Comparison of ENCODE assay signal across 8 cellular contexts in genomic region chr19:29811125-29812079, GRCh38. TPM values are rescaled to one million over a fixed set of nuclear protein-coding genes. Genes with fewer than 3 reads are reported as not detected.
DNase-seq lines count a peak whose midpoint lies in the region; ATAC-seq and TF ChIP-seq lines count a peak whose summit lies in the region.

TSS of gene CCNE1 (plus strand) at chr19:29811991. CDS start at chr19:29812556, 565 bp downstream.

- peak; percentile 64 for TF ChIP-seq POLR2A in GM10847 (IDR thresholded peaks at IDR 0.05; ENCODE audit: extremely low read depth, insufficient read length)
- peak in 1 of 2 donors; percentile 19 for TF ChIP-seq POLR2A in heart left ventricle (IDR thresholded peaks at IDR 0.05)

- peak within 1 kb of the TSS in 11 of 12 donors; percentile 49 to 73 (median 65) for H3K27ac ChIP-seq in heart left ventricle

- peak within 1 kb of the TSS; percentile 37 to 86 (median 64) for H3K4me3 ChIP-seq in heart left ventricle

- ATAC-seq in HG02571 (IDR thresholded peaks at IDR 0.05; ENCODE audit: unreplicated experiment) (peak; percentile 68), heart left ventricle (peak; percentile 91 to 99 (median 98))

- H3K4me3 Mint-ChIP-seq in type B pancreatic cell, result peak within 1 kb of the TSS; percentile 93

- no peaks in the 10 kb centered on the region for H3K27me3 ChIP-seq in heart left ventricle

- peaks cover 6% of the 10 kb centered on the region for H3K27me3 Mint-ChIP-seq in type B pancreatic cell

- TF ChIP-seq CTCF in heart left ventricle (IDR thresholded peaks at IDR 0.05) (no peak), type B pancreatic cell (conservative IDR thresholded peaks at IDR 0.05) (no peak)

- H3K4me1 ChIP-seq in heart left ventricle, result peaks cover 0 to 18% (median 6%) of the 10 kb centered on the region in 12 donors

- DNase-seq in NCI-H1092 (lab: John Stamatoyannopoulos, UW) (peak; percentile 64), T follicular helper cell (ENCODE audit: low read depth) (peak; percentile 93), heart left ventricle (peak; percentile 94 to 97 (median 96)), posterior cingulate gyrus (peak; percentile 81 to 98 (median 89)), type B pancreatic cell (ENCODE audit: extremely low spot score, unreplicated experiment) (peak; percentile 93)
- peak; percentile 93 for DNase-seq in activated naive CD8-positive, alpha-beta T cell treated with anti-CD3 and anti-CD28 coated beads, Interleukin-2, amount 50 U/mL, for 16 hours (ENCODE audit: low read depth, low spot score)

- WGBS in heart left ventricle, 4 donors, result 2 to 12% (median 3%) methylated on average over 11 to 125 of the region's 125 CpGs

- H3K9me3 ChIP-seq in heart left ventricle, result no peaks in the 10 kb centered on the region

- peaks cover 10% of the 10 kb centered on the region for H3K4me1 Mint-ChIP-seq in type B pancreatic cell (ENCODE audit: unreplicated experiment)

- peaks cover 3% of the 10 kb centered on the region for H3K36me3 Mint-ChIP-seq in type B pancreatic cell

- peak within 1 kb of the TSS; percentile 90 for H3K27ac Mint-ChIP-seq in type B pancreatic cell

- H3K9me3 Mint-ChIP-seq in type B pancreatic cell, result no peaks in the 10 kb centered on the region

- H3K36me3 ChIP-seq in heart left ventricle, result no peaks in the 10 kb centered on the region

- intact Hi-C loops in heart left ventricle (cut with DNase I), result loop anchor here in 9 of 10 donors (1.0 to 10.0 kb wide), 6 partner anchors 33 to 204 kb away; partner anchors contain the start of genes URI1 (in 2 of the 9) and POP4 (in 1 of the 9)
- intact Hi-C loops in posterior cingulate gyrus (cut with DNase I), result loop anchor here (1.0 kb wide), 1 partner anchor 33 kb away; no protein-coding TSS in a partner anchor

RNA-seq across cellular contexts. Expression of gene CCNE1, which starts in this region (rescaled TPM):
- total RNA-seq in heart left ventricle (1 to 10 TPM; 1.3 to 5.4 (median 2.5) TPM), type B pancreatic cell (ENCODE audit: low replicate concordance) (12.0 and 13.5 TPM in 2 replicates)
- 1 to 10 TPM; 1.5 to 4.5 TPM for polyA plus RNA-seq in heart left ventricle

Comparison
In these comparisons a context has a peak if more than half of its experiments do, and no peak if none do; other contexts are left out.
1. Peak in every context shown above with its lines: DNase-seq, ATAC-seq, H3K4me3 ChIP-seq and H3K27ac ChIP-seq.